ENCODE assay signal across 15 cellular contexts in genomic region chr15:70479785-70480184, GRCh38.
DNase-seq lines count a peak whose midpoint lies in the region; ATAC-seq lines count a peak whose summit lies in the region.
"Had no signal": no experiment of that assay in that cellular context is flagged by ENCODE, and none has a peak within 500 bp of the region (broad histone marks: within the 10 kb centered on the region; RNA-seq: fewer than 3 reads in every experiment).

No MANE protein-coding gene starts in this region.

- peak overlapping the region; percentile 59 for H3K4me3 Mint-ChIP-seq in activated naive CD8-positive, alpha-beta T cell treated with anti-CD3 and anti-CD28 coated beads, Interleukin-2, amount 10 ng/mL, durations not matched to agents 7 days and 5 days
- no peak overlapping the region for H3K4me3 Mint-ChIP-seq in activated naive CD8-positive, alpha-beta T cell treated with anti-CD3 and anti-CD28 coated beads for 36 hours
- H3K4me3 Mint-ChIP-seq in activated T-helper 2 cell treated with anti-CD3 and anti-CD28 coated beads, Interferon-gamma antibody, Interleukin-2, Interleukin-4, amounts not matched to agents 10 μg/mL and 5 μg/mL and 100 μg/mL, durations not matched to agents 14 hours and 24 hours and 36 hours (ENCODE audit: low read depth): no peak overlapping the region

- DNase-seq in activated naive CD8-positive, alpha-beta T cell treated with anti-CD3 and anti-CD28 coated beads, Interleukin-2, amount 10 ng/mL, durations not matched to agents 7 days and 5 days: no peak
- no peak for DNase-seq in activated naive CD8-positive, alpha-beta T cell treated with anti-CD3 and anti-CD28 coated beads for 36 hours
- DNase-seq in activated T-helper 2 cell treated with anti-CD3 and anti-CD28 coated beads, Interferon-gamma antibody, Interleukin-2, Interleukin-4, amounts not matched to agents 10 μg/mL and 5 μg/mL and 100 μg/mL, durations not matched to agents 14 hours and 24 hours and 36 hours (ENCODE audit: low spot score): no peak
- DNase-seq in NCI-H1436 (lab: John Stamatoyannopoulos, UW): no peak
- no peak for DNase-seq in activated effector memory CD4-positive, alpha-beta T cell treated with anti-CD3 and anti-CD28 coated beads, Interleukin-2, amount 50 U/mL, for 16 hours
- DNase-seq: anterior cingulate cortex, cortex of kidney, HCEC 1CT, left colon, NCI-H1092, NCI-H510A treated with DMSO at 0.1 percent for 48 hours had no signal

- H3K4me1 Mint-ChIP-seq in activated naive CD8-positive, alpha-beta T cell treated with anti-CD3 and anti-CD28 coated beads, Interleukin-2, amount 10 ng/mL, durations not matched to agents 7 days and 5 days: peaks cover 45% of the 10 kb centered on the region
- H3K4me1 Mint-ChIP-seq in activated naive CD8-positive, alpha-beta T cell treated with anti-CD3 and anti-CD28 coated beads for 36 hours: peaks cover 25% of the 10 kb centered on the region
- peaks cover 44% of the 10 kb centered on the region for H3K4me1 Mint-ChIP-seq in activated T-helper 2 cell treated with anti-CD3 and anti-CD28 coated beads, Interferon-gamma antibody, Interleukin-2, Interleukin-4, amounts not matched to agents 10 μg/mL and 5 μg/mL and 100 μg/mL, durations not matched to agents 14 hours and 24 hours and 36 hours (ENCODE audit: low read depth)

- H3K27me3 Mint-ChIP-seq in activated naive CD8-positive, alpha-beta T cell treated with anti-CD3 and anti-CD28 coated beads, Interleukin-2, amount 10 ng/mL, durations not matched to agents 7 days and 5 days: peaks cover 58% of the 10 kb centered on the region
- peaks cover 53% of the 10 kb centered on the region for H3K27me3 Mint-ChIP-seq in activated naive CD8-positive, alpha-beta T cell treated with anti-CD3 and anti-CD28 coated beads for 36 hours
- H3K27me3 Mint-ChIP-seq in activated T-helper 2 cell treated with anti-CD3 and anti-CD28 coated beads, Interferon-gamma antibody, Interleukin-2, Interleukin-4, amounts not matched to agents 10 μg/mL and 5 μg/mL and 100 μg/mL, durations not matched to agents 14 hours and 24 hours and 36 hours (ENCODE audit: low read depth): peaks cover 56% of the 10 kb centered on the region

- POLR2A ChIA-PET in activated naive CD8-positive, alpha-beta T cell treated with anti-CD3 and anti-CD28 coated beads, Interleukin-2, amount 10 ng/mL, durations not matched to agents 7 days and 5 days (lab: Charles Lee): interaction anchor here (0.7 to 2.0 kb wide), 7 partner anchors 11 to 1027 kb away, joined by 3 to 12 read pairs (median 5); partner anchors contain the start of gene RPLP1

- intact Hi-C loops in activated T-helper 2 cell treated with anti-CD3 and anti-CD28 coated beads, Interferon-gamma antibody, Interleukin-2, Interleukin-4, amounts not matched to agents 10 μg/mL and 5 μg/mL and 100 μg/mL, durations not matched to agents 14 hours and 24 hours and 36 hours (cut with micrococcal nuclease): loop anchor here (1.0 kb wide), 3 partner anchors 9 to 25 kb away; no protein-coding TSS in a partner anchor

- peak; percentile 23 for ATAC-seq in activated naive CD8-positive, alpha-beta T cell treated with anti-CD3 and anti-CD28 coated beads, Interleukin-2, amount 10 ng/mL, durations not matched to agents 7 days and 5 days (ENCODE audit: low read depth)
- ATAC-seq in HG03354 (IDR thresholded peaks at IDR 0.05; ENCODE audit: poor library complexity, severe bottlenecking, unreplicated experiment): peak; percentile 35
- ATAC-seq in HG03442 (IDR thresholded peaks at IDR 0.05; ENCODE audit: unreplicated experiment): no peak
- ATAC-seq in GM19351 (IDR thresholded peaks at IDR 0.05; ENCODE audit: unreplicated experiment): no peak
- ATAC-seq: left colon, Right ventricle myocardium inferior had no signal

- peak overlapping the region; percentile 26 for H3K27ac Mint-ChIP-seq in activated naive CD8-positive, alpha-beta T cell treated with anti-CD3 and anti-CD28 coated beads, Interleukin-2, amount 10 ng/mL, durations not matched to agents 7 days and 5 days
- H3K27ac Mint-ChIP-seq in activated naive CD8-positive, alpha-beta T cell treated with anti-CD3 and anti-CD28 coated beads for 36 hours: no peak overlapping the region
- peak overlapping the region; percentile 44 for H3K27ac Mint-ChIP-seq in activated T-helper 2 cell treated with anti-CD3 and anti-CD28 coated beads, Interferon-gamma antibody, Interleukin-2, Interleukin-4, amounts not matched to agents 10 μg/mL and 5 μg/mL and 100 μg/mL, durations not matched to agents 14 hours and 24 hours and 36 hours

- peaks cover 9% of the 10 kb centered on the region for H3K36me3 Mint-ChIP-seq in activated naive CD8-positive, alpha-beta T cell treated with anti-CD3 and anti-CD28 coated beads, Interleukin-2, amount 10 ng/mL, durations not matched to agents 7 days and 5 days
- no peaks in the 10 kb centered on the region for H3K36me3 Mint-ChIP-seq in activated naive CD8-positive, alpha-beta T cell treated with anti-CD3 and anti-CD28 coated beads for 36 hours
- H3K36me3 Mint-ChIP-seq in activated T-helper 2 cell treated with anti-CD3 and anti-CD28 coated beads, Interferon-gamma antibody, Interleukin-2, Interleukin-4, amounts not matched to agents 10 μg/mL and 5 μg/mL and 100 μg/mL, durations not matched to agents 14 hours and 24 hours and 36 hours (ENCODE audit: low read depth): no peaks in the 10 kb centered on the region

- H3K9me3 Mint-ChIP-seq in activated naive CD8-positive, alpha-beta T cell treated with anti-CD3 and anti-CD28 coated beads, Interleukin-2, amount 10 ng/mL, durations not matched to agents 7 days and 5 days: peaks cover 2% of the 10 kb centered on the region
- H3K9me3 Mint-ChIP-seq in activated naive CD8-positive, alpha-beta T cell treated with anti-CD3 and anti-CD28 coated beads for 36 hours: no peaks in the 10 kb centered on the region
- no peaks in the 10 kb centered on the region for H3K9me3 Mint-ChIP-seq in activated T-helper 2 cell treated with anti-CD3 and anti-CD28 coated beads, Interferon-gamma antibody, Interleukin-2, Interleukin-4, amounts not matched to agents 10 μg/mL and 5 μg/mL and 100 μg/mL, durations not matched to agents 14 hours and 24 hours and 36 hours

Comparison
In these comparisons a context has a peak if more than half of its experiments do, and no peak if none do; other contexts are left out.
1. ATAC-seq: peak in activated naive CD8-positive, alpha-beta T cell treated with anti-CD3 and anti-CD28 coated beads, Interleukin-2, amount 10 ng/mL, durations not matched to agents 7 days and 5 days (single experiment) and HG03354 (single experiment); none in HG03442 (single experiment) and GM19351 (single experiment).